In the genomic region with DNA sequence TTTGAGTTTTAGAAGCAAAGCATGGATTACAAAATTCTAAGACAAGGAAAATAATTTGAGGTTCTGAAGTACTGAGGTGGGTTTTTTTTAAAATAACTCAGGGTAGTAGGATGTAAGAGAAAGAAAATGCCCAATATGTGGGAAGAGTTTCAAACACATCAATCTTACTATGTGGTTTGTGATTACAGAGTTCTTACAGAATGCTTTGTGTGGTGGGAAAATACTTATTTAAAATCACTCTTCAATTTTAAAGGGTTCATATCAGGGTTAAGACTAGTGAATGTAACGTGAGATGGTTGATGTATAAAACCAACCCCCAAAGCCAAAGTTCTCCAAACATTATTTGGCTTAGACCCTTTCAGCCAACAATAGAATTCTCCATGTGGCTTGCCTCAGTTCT, we compare ENCODE assay signal across 19 cellular contexts.
DNase-seq lines count a peak whose midpoint lies in the region; ATAC-seq, FAIRE-seq and TF ChIP-seq lines count a peak whose summit lies in the region.
"Had no signal": no experiment of that assay in that cellular context is flagged by ENCODE, and none has a peak within 500 bp of the region (broad histone marks: within the 10 kb centered on the region; RNA-seq: fewer than 3 reads in every experiment).

No MANE protein-coding gene starts in this region.

- no TSS peak for BruUV-seq in mammary epithelial cell (replicated peaks; lab: Mats Ljungman, UMichigan)

- H4K20me1 ChIP-seq in mammary epithelial cell (ENCODE audit: insufficient read depth, low read length): no peaks in the 10 kb centered on the region

- H3K4me3 ChIP-seq in astrocyte of the spinal cord (ENCODE audit: low read depth, low read length) (no peak overlapping the region), mammary epithelial cell (replicated peaks in 1 of 3; ENCODE audit: insufficient read depth in 1 of 3, low read depth in 2 of 3, low read length in 3 of 3) (no peak overlapping the region)
- H3K4me3 ChIP-seq: GM12878, GM23248, K562 had no signal

- peaks cover 7 to 9% of the 10 kb centered on the region in 2 donors for H3K9me3 Mint-ChIP-seq in activated T-cell treated with anti-CD3 and anti-CD28 coated beads, Interleukin-2, amount 50 U/mL, for 72 hours
- H3K9me3 Mint-ChIP-seq in stimulated activated effector memory CD8-positive, alpha-beta T cell treated with anti-CD3 and anti-CD28 coated beads, Interleukin-12 subunit alpha, Interleukin-12 subunit beta, amount 100 ng/mL, for 72 hours: peaks cover 6% of the 10 kb centered on the region

- no peak overlapping the region for H3K9ac ChIP-seq in mammary epithelial cell (ENCODE audit: insufficient read depth, low read length)
- H3K9ac ChIP-seq: GM23248 had no signal

- H3K27ac Mint-ChIP-seq in activated T-cell treated with anti-CD3 and anti-CD28 coated beads, Interleukin-2, amount 50 U/mL, for 72 hours: peak overlapping the region; percentile 55
- peak overlapping the region; percentile 7 for H3K27ac Mint-ChIP-seq in stimulated activated effector memory CD8-positive, alpha-beta T cell treated with anti-CD3 and anti-CD28 coated beads, Interleukin-12 subunit alpha, Interleukin-12 subunit beta, amount 100 ng/mL, for 72 hours

- no peaks in the 10 kb centered on the region for H3K79me2 ChIP-seq in mammary epithelial cell (ENCODE audit: insufficient read depth, low read length)

- peaks cover 46% of the 10 kb centered on the region for H3K4me1 Mint-ChIP-seq in activated T-cell treated with anti-CD3 and anti-CD28 coated beads, Interleukin-2, amount 50 U/mL, for 72 hours (ENCODE audit: low read depth)
- peaks cover 31% of the 10 kb centered on the region for H3K4me1 Mint-ChIP-seq in stimulated activated effector memory CD8-positive, alpha-beta T cell treated with anti-CD3 and anti-CD28 coated beads, Interleukin-12 subunit alpha, Interleukin-12 subunit beta, amount 100 ng/mL, for 72 hours

- peak overlapping the region in 1 of 2 donors; percentile 16 for H3K4me3 Mint-ChIP-seq in activated T-cell treated with anti-CD3 and anti-CD28 coated beads, Interleukin-2, amount 50 U/mL, for 72 hours
- no peak overlapping the region for H3K4me3 Mint-ChIP-seq in stimulated activated effector memory CD8-positive, alpha-beta T cell treated with anti-CD3 and anti-CD28 coated beads, Interleukin-12 subunit alpha, Interleukin-12 subunit beta, amount 100 ng/mL, for 72 hours

- H3K4me2 ChIP-seq in mammary epithelial cell (ENCODE audit: insufficient read depth, low read depth, low read length): no peak overlapping the region

- DNase-seq in activated T-cell treated with anti-CD3 and anti-CD28 coated beads, Interleukin-2, amount 50 U/mL, for 72 hours: no peak
- no peak for DNase-seq in activated T-cell treated with anti-CD3 and anti-CD28 coated beads for 4 hours
- DNase-seq in NCI-H226: peak; percentile 22
- peak; percentile 55 for DNase-seq in astrocyte of the spinal cord (ENCODE audit: low read depth, low spot score)
- no peak for DNase-seq in stimulated activated effector memory CD8-positive, alpha-beta T cell treated with anti-CD3 and anti-CD28 coated beads, Interleukin-12 subunit alpha, Interleukin-12 subunit beta, amount 100 ng/mL, for 72 hours (ENCODE audit: low spot score in 2 of 2)
- DNase-seq in frontal cortex (ENCODE audit: low spot score in 2 of 2): no peak
- no peak for DNase-seq in mammary epithelial cell
- DNase-seq in NCI-H2171 (lab: John Stamatoyannopoulos, UW): no peak
- DNase-seq: Caco-2, GM23248, NCI-H1436 treated with DMSO at 0.1 percent for 48 hours, NCI-H2081, NCI-H446, NCI-H82, SHP77 treated with DMSO at 0.1 percent for 48 hours had no signal

- TF ChIP-seq CTCF in astrocyte of the spinal cord (IDR thresholded peaks at IDR 0.05; ENCODE audit: low read depth, low read length) (no peak), mammary epithelial cell (conservative IDR thresholded peaks at IDR 0.05 in 1 of 2, IDR thresholded peaks at IDR 0.05 in 1 of 2; ENCODE audit: extremely low read depth in 1 of 2, insufficient read depth in 1 of 2, low read depth in 1 of 2, low read length in 2 of 2) (no peak)

- no peaks in the 10 kb centered on the region for H3K27me3 Mint-ChIP-seq in activated T-cell treated with anti-CD3 and anti-CD28 coated beads, Interleukin-2, amount 50 U/mL, for 72 hours (ENCODE audit: low read depth)

- FAIRE-seq in frontal cortex (lab: Jason Lieb, UNC): no peak
- FAIRE-seq: GM12878, K562, RCC 7860 had no signal

- H3K27ac ChIP-seq in mammary epithelial cell (ENCODE audit: insufficient read depth, low read depth, low read length): no peak overlapping the region
- H3K27ac ChIP-seq: C4-2B, GM23248 had no signal

- H2AFZ ChIP-seq in mammary epithelial cell (ENCODE audit: low read depth, low read length): no peak overlapping the region
- H2AFZ ChIP-seq: GM23248 had no signal

- no peaks in the 10 kb centered on the region for H3K36me3 ChIP-seq in mammary epithelial cell (ENCODE audit: insufficient read depth, low read length)

- dilution Hi-C loops in mammary epithelial cell (cut with HindIII; ENCODE audit: low sequenced_read_pairs): no loop called here

- in situ Hi-C loops in astrocyte of the spinal cord (cut with HindIII; ENCODE audit: low sequenced_read_pairs): no loop called here
- in situ Hi-C loops in mammary epithelial cell (cut with MboI; ENCODE audit: low sequenced_read_pairs in 2 of 2): no loop called here

- H3K36me3 Mint-ChIP-seq in activated T-cell treated with anti-CD3 and anti-CD28 coated beads, Interleukin-2, amount 50 U/mL, for 72 hours (ENCODE audit: insufficient read depth in 2 of 2): peaks cover 11 to 20% of the 10 kb centered on the region in 2 donors
- no peaks in the 10 kb centered on the region for H3K36me3 Mint-ChIP-seq in stimulated activated effector memory CD8-positive, alpha-beta T cell treated with anti-CD3 and anti-CD28 coated beads, Interleukin-12 subunit alpha, Interleukin-12 subunit beta, amount 100 ng/mL, for 72 hours

- CTCF ChIA-PET in mammary epithelial cell (lab: Charles Lee; ENCODE audit: low non-redundant PET): no interaction called here

- intact Hi-C loops in mammary epithelial cell (cut with micrococcal nuclease): no loop called here

- 86% methylated on average over 1 of the region's 1 CpG for WGBS in mammary epithelial cell (ENCODE audit: low coverage, missing lambda C conversion rate)

- no peaks in the 10 kb centered on the region for H3K27me3 ChIP-seq in mammary epithelial cell (ENCODE audit: insufficient read depth, low read length)

- H3K9me3 ChIP-seq in mammary epithelial cell (replicated peaks; ENCODE audit: insufficient read depth, low read length): peaks cover 5% of the 10 kb centered on the region
- H3K9me3 ChIP-seq: Caco-2 had no signal

- H3K4me1 ChIP-seq in mammary epithelial cell (ENCODE audit: insufficient read depth, low read length): no peaks in the 10 kb centered on the region
- H3K4me1 ChIP-seq: Caco-2 had no signal

- ATAC-seq in activated T-cell treated with anti-CD3 and anti-CD28 coated beads, Interleukin-2, amount 50 U/mL, for 72 hours (replicated peaks in 1 of 2): no peak
- ATAC-seq in stimulated activated effector memory CD8-positive, alpha-beta T cell treated with anti-CD3 and anti-CD28 coated beads, Interleukin-12 subunit alpha, Interleukin-12 subunit beta, amount 100 ng/mL, for 72 hours: no peak
- ATAC-seq: GM12878, K562 had no signal

Comparison
In these comparisons a context has a peak if more than half of its experiments do, and no peak if none do; other contexts are left out.
1. DNase-seq: peak in NCI-H226 (single experiment) and astrocyte of the spinal cord (single experiment); none in activated T-cell treated with anti-CD3 and anti-CD28 coated beads, Interleukin-2, amount 50 U/mL, for 72 hours (0 of 2), activated T-cell treated with anti-CD3 and anti-CD28 coated beads for 4 hours (single experiment), stimulated activated effector memory CD8-positive, alpha-beta T cell treated with anti-CD3 and anti-CD28 coated beads, Interleukin-12 subunit alpha, Interleukin-12 subunit beta, amount 100 ng/mL, for 72 hours (0 of 2), frontal cortex (0 of 2), mammary epithelial cell (single experiment) and NCI-H2171 (single experiment).